ENCODE assay signal across 8 cellular contexts in genomic region chr12:32400114-32400672, GRCh38. TPM values are rescaled to one million over a fixed set of nuclear protein-coding genes. Genes with fewer than 3 reads are reported as not detected.
DNase-seq lines count a peak whose midpoint lies in the region; ATAC-seq and TF ChIP-seq lines count a peak whose summit lies in the region.

No MANE protein-coding gene starts in this region.

- peak overlapping the region; percentile 85 to 100 (median 98) for H3K4me2 ChIP-seq in BLaER1 treated with 17β-estradiol and CSF1 and Interleukin-3, amounts not matched to agents 10 nM and 100 nM

- H3K36me3 ChIP-seq in BLaER1 treated with 17β-estradiol and CSF1 and Interleukin-3, amounts not matched to agents 10 nM and 100 nM: no peaks in the 10 kb centered on the region
- H3K36me3 ChIP-seq in HUES6 (ENCODE audit: control insufficient read depth, insufficient read depth, low read length): peaks cover 21% of the 10 kb centered on the region
- H3K36me3 ChIP-seq in body of pancreas (replicated peaks in 1 of 2; ENCODE audit: insufficient read depth in 1 of 2, low read depth in 2 of 2): no peaks in the 10 kb centered on the region
- no peaks in the 10 kb centered on the region for H3K36me3 ChIP-seq in tibial artery

- H4K20me1 ChIP-seq in BLaER1 treated with 17β-estradiol and CSF1 and Interleukin-3, amounts not matched to agents 10 nM and 100 nM: no peaks in the 10 kb centered on the region

- H3K9me3 ChIP-seq in BLaER1 treated with 17β-estradiol and CSF1 and Interleukin-3, amounts not matched to agents 10 nM and 100 nM (replicated peaks in 1 of 11): no peaks in the 10 kb centered on the region
- no peaks in the 10 kb centered on the region for H3K9me3 ChIP-seq in HUES6 (ENCODE audit: control insufficient read depth, insufficient read depth, low read depth, low read length)
- no peaks in the 10 kb centered on the region for H3K9me3 ChIP-seq in body of pancreas
- H3K9me3 ChIP-seq in tibial artery: no peaks in the 10 kb centered on the region

- peak in 1 of 4 donors; percentile 50 for DNase-seq in body of pancreas
- DNase-seq in left kidney (ENCODE audit: low read depth, low spot score): peak; percentile 65
- no peak for DNase-seq in tibial artery
- DNase-seq in GOT3 (lab: John Stamatoyannopoulos, UW): no peak
- no peak for DNase-seq in Kasumi-1 (lab: John Stamatoyannopoulos, UW)
- DNase-seq in NCI-H1694 (lab: John Stamatoyannopoulos, UW): no peak

- 2 to 6% methylated on average over 15 of the region's 15 CpGs for WGBS in body of pancreas, 2 donors

- peak overlapping the region; percentile 53 to 79 (median 71); a peak in 21 of 22 replicates for H3K9ac ChIP-seq in BLaER1 treated with 17β-estradiol and CSF1 and Interleukin-3, amounts not matched to agents 10 nM and 100 nM
- peak overlapping the region; percentile 91 for H3K9ac ChIP-seq in HUES6 (ENCODE audit: low read length)

- H3K4me1 ChIP-seq in BLaER1 treated with 17β-estradiol and CSF1 and Interleukin-3, amounts not matched to agents 10 nM and 100 nM: peaks cover 0 to 46% (median 14%) of the 10 kb centered on the region in 10 experiments; a peak in 17 of 20 replicates
- H3K4me1 ChIP-seq in HUES6 (ENCODE audit: control insufficient read depth, insufficient read depth, low read length) (peaks cover 22% of the 10 kb centered on the region), body of pancreas (peaks cover 33% of the 10 kb centered on the region), tibial artery (peaks cover 0 to 24% (median 14%) of the 10 kb centered on the region in 4 donors)

- peak overlapping the region in 3 of 11 experiments; percentile 33 to 55 (median 37); a peak in 3 of 22 replicates for H3K27ac ChIP-seq in BLaER1 treated with 17β-estradiol and CSF1 and Interleukin-3, amounts not matched to agents 10 nM and 100 nM
- H3K27ac ChIP-seq in HUES6 (ENCODE audit: low read depth, low read length): peak overlapping the region; percentile 93
- H3K27ac ChIP-seq in body of pancreas: peak overlapping the region; percentile 90 to 97 (median 96)
- peak overlapping the region; percentile 65 to 77 for H3K27ac ChIP-seq in tibial artery

- TF ChIP-seq POLR2A in body of pancreas (IDR thresholded peaks at IDR 0.05): no peak

- peak overlapping the region; percentile 67 to 79 (median 72) for H3K4me3 ChIP-seq in BLaER1 treated with 17β-estradiol and CSF1 and Interleukin-3, amounts not matched to agents 10 nM and 100 nM
- H3K4me3 ChIP-seq in HUES6 (ENCODE audit: low read depth, low read length) (peak overlapping the region; percentile 79), body of pancreas (peak overlapping the region; percentile 77 to 90), tibial artery (peak overlapping the region; percentile 79 to 88)

- no peak for TF ChIP-seq CTCF in body of pancreas (IDR thresholded peaks at IDR 0.05)
- no peak for TF ChIP-seq CTCF in tibial artery (IDR thresholded peaks at IDR 0.05)

- intact Hi-C loops in body of pancreas (cut with DNase I) (no loop called here), tibial artery (cut with DNase I; ENCODE audit: low total_unique reads) (no loop called here)

- peak; percentile 19 for ATAC-seq in body of pancreas

- H3K27me3 ChIP-seq in BLaER1 treated with 17β-estradiol and CSF1 and Interleukin-3, amounts not matched to agents 10 nM and 100 nM: peaks cover 12 to 30% (median 20%) of the 10 kb centered on the region in 11 experiments
- no peaks in the 10 kb centered on the region; the same call in 1 of the 2 replicates for H3K27me3 ChIP-seq in HUES6 (ENCODE audit: control insufficient read depth, insufficient read depth, low read length)
- H3K27me3 ChIP-seq in body of pancreas: no peaks in the 10 kb centered on the region
- no peaks in the 10 kb centered on the region for H3K27me3 ChIP-seq in tibial artery

RNA-seq across cellular contexts. Expression of gene FGD4, which starts 0.8 kb away (rescaled TPM):
- 10 to 100 TPM; 36.3 to 54.4 TPM for total RNA-seq in body of pancreas
